10 cellular contexts compared by ENCODE assay signal in the genomic region with DNA sequence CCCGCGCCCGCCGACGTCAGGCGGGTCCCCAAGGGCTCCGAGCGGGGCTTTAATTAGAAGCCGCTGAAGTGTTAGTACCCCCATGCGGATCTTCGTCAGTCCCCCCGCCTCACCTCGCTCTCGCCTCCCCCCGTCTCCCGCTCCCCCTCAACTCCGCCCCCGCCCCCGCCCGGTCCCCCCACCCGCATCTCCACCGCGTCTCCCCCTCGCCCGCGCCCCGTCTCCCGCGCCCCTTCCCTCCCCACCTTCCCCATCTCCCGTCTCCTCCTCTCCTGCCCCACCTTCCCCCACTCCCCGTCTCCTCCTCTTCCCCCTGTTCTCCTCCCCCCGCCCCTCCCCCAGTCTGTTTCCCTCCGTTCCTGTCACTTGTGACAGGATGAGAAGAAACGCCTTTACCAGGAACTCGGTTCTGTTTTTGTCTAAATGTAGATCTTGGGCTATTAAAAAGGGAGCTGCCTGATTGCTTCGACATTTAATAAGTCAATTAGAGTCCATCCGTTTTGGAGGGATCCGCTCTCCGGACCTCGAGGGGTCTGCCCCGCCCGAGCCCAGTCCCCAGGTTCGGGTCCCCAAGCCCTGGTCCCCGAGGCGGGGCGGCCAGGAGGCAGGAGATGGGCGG.
A peak's percentile ranks its signal among the peaks of the same experiment; 100 is the strongest.
DNase-seq lines count a peak whose midpoint lies in the region; ATAC-seq and TF ChIP-seq lines count a peak whose summit lies in the region.
"Had no signal": no experiment of that assay in that cellular context is flagged by ENCODE, and none has a peak within 500 bp of the region (broad histone marks: within the 10 kb centered on the region; RNA-seq: fewer than 3 reads in every experiment).

No MANE protein-coding gene starts in this region.

- peak overlapping the region; percentile 82 for H2AFZ ChIP-seq in parathyroid adenoma

- POLR2A ChIA-PET in GM10248 (lab: Yijun Ruan, JAX) = no interaction called here

- no peaks in the 10 kb centered on the region for H3K9me2 ChIP-seq in DOHH2 (replicated peaks; ENCODE audit: control insufficient read depth, low read length)

- CTCF ChIA-PET in GM10248 (lab: Yijun Ruan, JAX) = interaction anchor here (0.7 to 2.2 kb wide), 6 partner anchors 13 to 272 kb away, joined by 3 to 14 read pairs (median 5); no protein-coding TSS in a partner anchor

- H3K36me3 ChIP-seq in DOHH2 (ENCODE audit: control insufficient read depth, low read length) = no peaks in the 10 kb centered on the region
- no peaks in the 10 kb centered on the region for H3K36me3 ChIP-seq in NT2/D1 (ENCODE audit: insufficient read depth, insufficient read length, low read length)
- no peaks in the 10 kb centered on the region for H3K36me3 ChIP-seq in parathyroid adenoma (ENCODE audit: control insufficient read depth, insufficient read depth, low read length)

- no peaks in the 10 kb centered on the region for H3K79me2 ChIP-seq in DOHH2 (ENCODE audit: control insufficient read depth, low read length)
- H3K79me2 ChIP-seq in parathyroid adenoma = no peaks in the 10 kb centered on the region

- peaks cover 19% of the 10 kb centered on the region for H3K27me3 ChIP-seq in DOHH2 (ENCODE audit: control insufficient read depth, low read length)
- peaks cover 48% of the 10 kb centered on the region for H3K27me3 ChIP-seq in NT2/D1 (ENCODE audit: insufficient read depth, insufficient read length)
- no peaks in the 10 kb centered on the region for H3K27me3 ChIP-seq in parathyroid adenoma (ENCODE audit: control insufficient read depth, insufficient read depth, low read length)

- no peaks in the 10 kb centered on the region for H3K9me3 ChIP-seq in DOHH2 (ENCODE audit: control insufficient read depth, insufficient read depth, low read length)
- no peaks in the 10 kb centered on the region; the same call in 1 of the 2 replicates for H3K9me3 ChIP-seq in NT2/D1 (ENCODE audit: insufficient read depth, low read length)
- H3K9me3 ChIP-seq in parathyroid adenoma (ENCODE audit: control insufficient read depth, low read length) = no peaks in the 10 kb centered on the region

- intact Hi-C loops in head of caudate nucleus (cut with DNase I) = no loop called here

- H3K4me1 ChIP-seq in DOHH2 (ENCODE audit: control insufficient read depth, low read length) (no peaks in the 10 kb centered on the region), NT2/D1 (ENCODE audit: insufficient read depth, insufficient read length) (peaks cover 2% of the 10 kb centered on the region), parathyroid adenoma (peaks cover 7% of the 10 kb centered on the region)

- 0 out of 2 replicates have a peak, but pooled peaks cover 2% of the 10 kb centered on the region for H3F3A ChIP-seq in DOHH2 (ENCODE audit: control insufficient read depth, insufficient read depth)

- H4K20me1 ChIP-seq in DOHH2 (ENCODE audit: control insufficient read depth, insufficient read depth, low read depth, low read length) = no peaks in the 10 kb centered on the region

- no peak for DNase-seq in NT2/D1 (ENCODE audit: low read depth, low spot score)
- DNase-seq in head of caudate nucleus = peak in 22 of 42 donors; percentile 12 to 75 (median 40)
- DNase-seq in COR-L47 (lab: John Stamatoyannopoulos, UW) = no peak
- no peak for DNase-seq in GM10248 (ENCODE audit: extremely low spot score)
- DNase-seq: effector CD4-positive, alpha-beta T cell had no signal

- H3K4me3 ChIP-seq in DOHH2 (ENCODE audit: low read length) = no peak overlapping the region
- H3K4me3 ChIP-seq in NT2/D1 (ENCODE audit: insufficient read length, low read depth) = peak overlapping the region; percentile 35
- peak overlapping the region; percentile 68 for H3K4me3 ChIP-seq in parathyroid adenoma (ENCODE audit: low read depth, low read length)

- H3K9ac ChIP-seq in NT2/D1 (ENCODE audit: insufficient read length, low read depth) (peak overlapping the region; percentile 32), parathyroid adenoma (no peak overlapping the region)

- TF ChIP-seq CTCF in DOHH2 (IDR thresholded peaks at IDR 0.05; ENCODE audit: low read depth, low read length, poor library complexity, severe bottlenecking) (no peak), parathyroid adenoma (IDR thresholded peaks at IDR 0.05) (no peak), GM10248 (IDR thresholded peaks at IDR 0.05; ENCODE audit: control extremely low read depth, extremely low read depth, low read depth, missing control alignments) (no peak)

- ATAC-seq in HG03095 (IDR thresholded peaks at IDR 0.05; ENCODE audit: unreplicated experiment) (no peak), GM18502 (IDR thresholded peaks at IDR 0.05; ENCODE audit: poor library complexity, unreplicated experiment) (no peak)
- ATAC-seq: activated CD4-positive, CD25-positive, alpha-beta regulatory T cell treated with anti-CD3 and anti-CD28 coated beads, Interleukin-2, amount 50 U/mL, for 24 hours had no signal

- no peak overlapping the region for H3K27ac ChIP-seq in DOHH2 (ENCODE audit: low read depth, low read length)
- peak overlapping the region; percentile 55 for H3K27ac ChIP-seq in parathyroid adenoma

- H3K4me2 ChIP-seq in DOHH2 (ENCODE audit: low read length) = peak overlapping the region; percentile 31; the same call in 1 of the 2 replicates
- peak overlapping the region; percentile 92 for H3K4me2 ChIP-seq in parathyroid adenoma (ENCODE audit: low read length)

Comparison
In these comparisons a context has a peak if more than half of its experiments do, and no peak if none do; other contexts are left out.
1. DNase-seq: peak in head of caudate nucleus (22 of 42); none in NT2/D1 (single experiment), COR-L47 (single experiment) and GM10248 (single experiment).